In the genomic region with DNA sequence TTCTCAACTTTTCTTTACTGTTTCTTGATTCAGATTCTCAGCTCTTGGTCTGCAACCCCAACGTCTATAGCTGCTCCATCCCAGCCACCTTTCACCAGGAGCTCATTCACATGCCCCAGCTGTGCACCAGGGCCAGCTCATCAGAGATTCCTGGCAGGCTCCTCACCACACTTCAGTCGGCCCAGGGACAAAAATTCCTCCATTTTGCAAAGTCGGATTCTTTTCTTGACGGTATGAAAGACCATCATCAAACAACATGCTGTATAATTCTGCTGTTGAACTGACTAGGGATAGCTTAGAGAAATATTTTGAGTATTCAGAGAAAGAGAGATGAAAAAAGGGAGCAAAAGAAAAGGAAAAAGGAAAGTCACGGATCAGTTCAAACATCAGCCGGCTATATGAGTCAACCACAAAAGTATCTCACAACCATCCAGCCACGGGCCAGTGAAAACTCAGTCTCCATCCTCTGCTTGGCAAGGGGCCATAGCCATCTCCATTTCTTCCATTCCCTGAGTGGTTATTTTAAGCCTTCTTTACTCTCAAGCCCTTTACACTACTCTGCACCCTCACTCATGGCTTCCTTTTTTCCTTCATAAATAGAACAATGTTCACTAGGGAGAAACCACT, we compare ENCODE assay signal across 20 cellular contexts. TPM values are rescaled to one million over a fixed set of nuclear protein-coding genes. Genes with fewer than 3 reads are reported as not detected.
DNase-seq lines count a peak whose midpoint lies in the region; ATAC-seq, FAIRE-seq and TF ChIP-seq lines count a peak whose summit lies in the region.
"Had no signal": no experiment of that assay in that cellular context is flagged by ENCODE, and none has a peak within 500 bp of the region (broad histone marks: within the 10 kb centered on the region; RNA-seq: fewer than 3 reads in every experiment).

No MANE protein-coding gene starts in this region.

- H2AFZ ChIP-seq in hepatocyte: no peak overlapping the region

- no peaks in the 10 kb centered on the region for H3K27me3 ChIP-seq in hepatocyte
- H3K27me3 ChIP-seq: dorsolateral prefrontal cortex, pancreas, transverse colon had no signal

- no peaks in the 10 kb centered on the region for H4K20me1 ChIP-seq in hepatocyte (ENCODE audit: insufficient read depth, poor library complexity, severe bottlenecking)

- H3K79me2 ChIP-seq in hepatocyte: no peaks in the 10 kb centered on the region

- no peak for ATAC-seq in GM21737 (IDR thresholded peaks at IDR 0.05; ENCODE audit: unreplicated experiment)
- ATAC-seq: pancreas; stimulated activated effector memory CD8-positive, alpha-beta T cell treated with anti-CD3 and anti-CD28 coated beads, Interleukin-12 subunit alpha, Interleukin-12 subunit beta, amount 100 ng/mL, for 72 hours had no signal

- no peaks in the 10 kb centered on the region for H3K9me2 ChIP-seq in hepatocyte (replicated peaks; ENCODE audit: insufficient read depth)

- H3K27me3 Mint-ChIP-seq in HFFc6 (ENCODE audit: insufficient read depth): no peaks in the 10 kb centered on the region; the same call in 1 of the 2 replicates
- H3K27me3 Mint-ChIP-seq: CD4-positive, alpha-beta T cell had no signal

- peaks cover 11% of the 10 kb centered on the region for H3K4me1 Mint-ChIP-seq in HFFc6 (ENCODE audit: low read depth)
- H3K4me1 Mint-ChIP-seq: stimulated activated effector memory CD8-positive, alpha-beta T cell treated with anti-CD3 and anti-CD28 coated beads, Interleukin-12 subunit alpha, Interleukin-12 subunit beta, amount 100 ng/mL, for 72 hours had no signal

- peaks cover 5% of the 10 kb centered on the region for H3K4me1 ChIP-seq in hepatocyte (ENCODE audit: insufficient read depth)

- DNase-seq in HFFc6 (peak; percentile 72), fibroblast of villous mesenchyme (ENCODE audit: low read depth) (peak; percentile 37), urothelium cell line (ENCODE audit: low spot score) (peak; percentile 49), hepatocyte (ENCODE audit: low spot score) (no peak)
- DNase-seq in stimulated activated CD4-positive, alpha-beta T cell treated with anti-CD3 and anti-CD28 coated beads, Interleukin-2, amount 100 ng/mL, for 48 hours: no peak
- DNase-seq: activated gamma-delta T cell treated with Interleukin-2 at 50 U/mL for 16 hours; CD4-positive, alpha-beta T cell; dorsolateral prefrontal cortex; KG1; NCI-H1105 treated with DMSO at 0.1 percent for 48 hours; NCI-H2227 treated with DMSO at 0.1 percent for 48 hours; pancreas; SHP77 treated with DMSO at 0.1 percent for 48 hours; transverse colon had no signal

- no peaks in the 10 kb centered on the region for H3K36me3 Mint-ChIP-seq in HFFc6 (ENCODE audit: low read depth)
- H3K36me3 Mint-ChIP-seq: brain; stimulated activated effector memory CD8-positive, alpha-beta T cell treated with anti-CD3 and anti-CD28 coated beads, Interleukin-12 subunit alpha, Interleukin-12 subunit beta, amount 100 ng/mL, for 72 hours had no signal

- TF ChIP-seq CTCF in HFFc6 (IDR thresholded peaks at IDR 0.05) (no peak), VCaP (conservative IDR thresholded peaks at IDR 0.05) (no peak), fibroblast of villous mesenchyme (IDR thresholded peaks at IDR 0.05; ENCODE audit: insufficient read depth, low read depth, low read length) (no peak), hepatocyte (IDR thresholded peaks at IDR 0.05; ENCODE audit: poor library complexity) (no peak)

- no peak overlapping the region for H3K4me3 Mint-ChIP-seq in HFFc6
- H3K4me3 Mint-ChIP-seq: brain; CD4-positive, alpha-beta T cell; stimulated activated effector memory CD8-positive, alpha-beta T cell treated with anti-CD3 and anti-CD28 coated beads, Interleukin-12 subunit alpha, Interleukin-12 subunit beta, amount 100 ng/mL, for 72 hours had no signal

- no peak overlapping the region for H3K27ac Mint-ChIP-seq in HFFc6
- H3K27ac Mint-ChIP-seq: brain; CD4-positive, alpha-beta T cell; stimulated activated effector memory CD8-positive, alpha-beta T cell treated with anti-CD3 and anti-CD28 coated beads, Interleukin-12 subunit alpha, Interleukin-12 subunit beta, amount 100 ng/mL, for 72 hours had no signal

- no peak overlapping the region for H3K4me3 ChIP-seq in fibroblast of villous mesenchyme (ENCODE audit: low read depth, low read length)
- H3K4me3 ChIP-seq in hepatocyte: no peak overlapping the region
- H3K4me3 ChIP-seq: dorsolateral prefrontal cortex, pancreas, smooth muscle cell, transverse colon had no signal

- peak overlapping the region; percentile 100 for H3K27ac ChIP-seq in VCaP
- no peak overlapping the region for H3K27ac ChIP-seq in hepatocyte
- H3K27ac ChIP-seq: dorsolateral prefrontal cortex, HL-60, pancreas, transverse colon had no signal

- 89% methylated on average over 7 of the region's 7 CpGs for WGBS in hepatocyte (ENCODE audit: low lambda C conversion rate, missing lambda C conversion rate)

- H3K9me3 ChIP-seq in hepatocyte (ENCODE audit: low read depth): no peaks in the 10 kb centered on the region
- H3K9me3 ChIP-seq: pancreas, transverse colon had no signal

- no peak overlapping the region for H3K4me2 ChIP-seq in hepatocyte
- H3K4me2 ChIP-seq: smooth muscle cell had no signal

- H3K36me3 ChIP-seq in hepatocyte (replicated peaks; ENCODE audit: insufficient read depth, low read depth): no peaks in the 10 kb centered on the region
- H3K36me3 ChIP-seq: pancreas, transverse colon had no signal

- no peak for FAIRE-seq in urothelium cell line (lab: Jason Lieb, UNC)
- FAIRE-seq: pancreas had no signal

- no peaks in the 10 kb centered on the region for H3K9me3 Mint-ChIP-seq in HFFc6
- H3K9me3 Mint-ChIP-seq: CD4-positive, alpha-beta T cell; stimulated activated effector memory CD8-positive, alpha-beta T cell treated with anti-CD3 and anti-CD28 coated beads, Interleukin-12 subunit alpha, Interleukin-12 subunit beta, amount 100 ng/mL, for 72 hours had no signal

RNA-seq across cellular contexts. Expression of a gene that starts 14.1 kb away (rescaled TPM):
- total RNA-seq in HFFc6 (2021; fragmentation: NEBNext Ultra II Directional; extraction: Animal tissue kit (Norgen Biotek cat#: 25700)): not detected
- total RNA-seq in fibroblast of villous mesenchyme (not detected in 2 replicates), hepatocyte (0.68 TPM in 1 of 2 replicates, not detected in the other)
- polyA plus RNA-seq in hepatocyte: 0.32 TPM in 1 of 2 replicates, not detected in the other
- total RNA-seq: CD4-positive, alpha-beta T cell; smooth muscle cell had no signal
- polyA plus RNA-seq: smooth muscle cell had no signal

Comparison
In these comparisons a context has a peak if more than half of its experiments do, and no peak if none do; other contexts are left out.
1. DNase-seq: peak in HFFc6 (single experiment), fibroblast of villous mesenchyme (single experiment) and urothelium cell line (single experiment); none in hepatocyte (single experiment) and stimulated activated CD4-positive, alpha-beta T cell treated with anti-CD3 and anti-CD28 coated beads, Interleukin-2, amount 100 ng/mL, for 48 hours (0 of 2).